Comparison of ENCODE assay signal across 10 cellular contexts in the genomic region with DNA sequence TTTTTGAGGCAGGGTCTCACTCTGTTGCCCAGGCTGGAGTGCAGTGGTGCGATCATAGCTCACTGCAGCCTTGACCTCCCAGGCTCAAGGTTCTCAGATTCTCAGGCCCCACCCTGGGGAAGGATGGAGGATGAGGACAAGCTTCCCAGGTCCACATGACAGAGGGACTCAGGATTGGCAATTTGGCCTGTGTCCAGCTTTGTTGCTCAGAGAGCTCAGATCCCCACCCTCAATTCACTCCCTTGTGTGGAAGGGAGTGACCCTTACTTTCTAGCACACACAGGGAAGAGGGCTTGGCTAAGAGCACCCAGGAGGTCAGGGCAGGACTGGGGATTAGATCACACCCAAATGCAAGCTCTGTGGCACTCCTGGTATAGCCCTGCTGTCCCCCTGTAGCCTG. TPM values are rescaled to one million over a fixed set of nuclear protein-coding genes. Genes with fewer than 3 reads are reported as not detected.
"Had no signal": no experiment of that assay in that cellular context is flagged by ENCODE, and none has a peak within 500 bp of the region (broad histone marks: within the 10 kb centered on the region; RNA-seq: fewer than 3 reads in every experiment).

No MANE protein-coding gene starts in this region.

RNA-seq across cellular contexts. Expression of a gene that starts 6.9 kb away (rescaled TPM):
- total RNA-seq: activated B cell treated with CpG ODN at 0.5 μM for 24 hours; activated CD8-positive, alpha-beta T cell treated with anti-CD3 and anti-CD28 coated beads for 36 hours; activated T-cell treated with anti-CD3 and anti-CD28 coated beads, Interleukin-2, amount 50 U/mL, for 4 hours; activated T-helper 17 cell treated with anti-CD3 and anti-CD28 coated beads, Interleukin-2, amount 50 U/mL, for 72 hours; astrocyte; chondrocyte; dermis blood vessel endothelial cell; frontal cortex had no signal
- polyA plus RNA-seq: fibroblast of lung, heart left ventricle had no signal
